8 cellular contexts compared by ENCODE assay signal in genomic region chr11:134050541-134051383, GRCh38. TPM values are rescaled to one million over a fixed set of nuclear protein-coding genes. Genes with fewer than 3 reads are reported as not detected.
DNase-seq lines count a peak whose midpoint lies in the region; ATAC-seq and TF ChIP-seq lines count a peak whose summit lies in the region.

No MANE protein-coding gene starts in this region.

- no peaks in the 10 kb centered on the region for H3F3A ChIP-seq in PC-3 (ENCODE audit: low read length, unreplicated experiment)

- H3K36me3 ChIP-seq in HUES6 (ENCODE audit: control insufficient read depth, insufficient read depth, low read length): no peaks in the 10 kb centered on the region
- no peaks in the 10 kb centered on the region for H3K36me3 ChIP-seq in PC-3 (ENCODE audit: low read depth, low read length)
- H3K36me3 ChIP-seq in neuron (ENCODE audit: insufficient read depth, low read length): no peaks in the 10 kb centered on the region

- H3K36me3 Mint-ChIP-seq in Calu3 (ENCODE audit: insufficient read depth, unreplicated experiment): no peaks in the 10 kb centered on the region

- H4K20me1 ChIP-seq in PC-3 (ENCODE audit: low read length): no peaks in the 10 kb centered on the region

- H3K4me1 ChIP-seq in HUES6 (ENCODE audit: control insufficient read depth, insufficient read depth, low read length): peaks cover 56% of the 10 kb centered on the region
- H3K4me1 ChIP-seq in PC-3 (ENCODE audit: insufficient read depth, low read length): peaks cover 11% of the 10 kb centered on the region
- peaks cover 17% of the 10 kb centered on the region for H3K4me1 ChIP-seq in neuron (ENCODE audit: insufficient read depth, low read length)

- H3K4me3 ChIP-seq in HUES6 (ENCODE audit: low read depth, low read length) (peak overlapping the region; percentile 55), PC-3 (ENCODE audit: low read length) (no peak overlapping the region), fibroblast of mammary gland (ENCODE audit: control insufficient read depth, low read depth, low read length) (peak overlapping the region; percentile 31), neuron (ENCODE audit: low read length) (peak overlapping the region; percentile 14)

- H3K9me3 Mint-ChIP-seq in Calu3 (ENCODE audit: low read depth, unreplicated experiment): no peaks in the 10 kb centered on the region

- H3K27me3 ChIP-seq in HUES6 (ENCODE audit: control insufficient read depth, insufficient read depth, low read length) (peaks cover 8% of the 10 kb centered on the region; the same call in 1 of the 2 replicates), PC-3 (ENCODE audit: low read length) (peaks cover 22% of the 10 kb centered on the region; the same call in 1 of the 2 replicates), neuron (ENCODE audit: insufficient read depth, low read length) (peaks cover 5% of the 10 kb centered on the region)

- H3K79me2 ChIP-seq in PC-3 (ENCODE audit: low read length): no peaks in the 10 kb centered on the region

- H3K9me3 ChIP-seq in HUES6 (ENCODE audit: control insufficient read depth, insufficient read depth, low read depth, low read length) (no peaks in the 10 kb centered on the region), PC-3 (ENCODE audit: low read length) (no peaks in the 10 kb centered on the region), neuron (ENCODE audit: low read length) (no peaks in the 10 kb centered on the region)

- H3K4me1 Mint-ChIP-seq in Calu3 (ENCODE audit: low read depth, unreplicated experiment): no peaks in the 10 kb centered on the region

- no peak overlapping the region for H3K27ac Mint-ChIP-seq in Calu3 (ENCODE audit: unreplicated experiment)

- DNase-seq in Calu3 (peak; percentile 64), PC-3 (peak; percentile 72), activated T-helper 1 cell treated with Interleukin-2 at 50 U/mL for 16 hours (ENCODE audit: low read depth) (peak; percentile 59), fibroblast of mammary gland (ENCODE audit: low read depth) (peak; percentile 57), substantia nigra (lab: John Stamatoyannopoulos, UW) (peak in 43 of 49 donors; percentile 24 to 83 (median 66))

- peak; percentile 73 for TF ChIP-seq CTCF in Calu3 (IDR thresholded peaks at IDR 0.05; ENCODE audit: unreplicated experiment)
- TF ChIP-seq CTCF in PC-3 (conservative IDR thresholded peaks at IDR 0.05; ENCODE audit: low read depth, low read length): peak; percentile 94
- peak; percentile 78 for TF ChIP-seq CTCF in fibroblast of mammary gland (conservative IDR thresholded peaks at IDR 0.05; ENCODE audit: control insufficient read depth, insufficient read depth, low read depth, low read length)

- no peak overlapping the region for H3K4me3 Mint-ChIP-seq in Calu3 (ENCODE audit: low read depth, unreplicated experiment)

- no peaks in the 10 kb centered on the region for H3K9me2 ChIP-seq in PC-3 (replicated peaks; ENCODE audit: low read length)

- peak overlapping the region; percentile 49; the same call in 1 of the 2 replicates for H3K4me2 ChIP-seq in PC-3 (ENCODE audit: low read length)

- peak overlapping the region; percentile 41; the same call in 1 of the 2 replicates for H2AFZ ChIP-seq in PC-3 (ENCODE audit: low read length)
- H2AFZ ChIP-seq in neuron (ENCODE audit: low read depth, low read length): no peak overlapping the region

- H3K27ac ChIP-seq in HUES6 (ENCODE audit: low read depth, low read length): no peak overlapping the region
- H3K27ac ChIP-seq in PC-3 (ENCODE audit: low read length): no peak overlapping the region
- H3K27ac ChIP-seq in substantia nigra (ENCODE audit: low read depth, low read length, poor library complexity, severe bottlenecking): no peak overlapping the region

- BruUV-seq in Calu3 (replicated peaks; lab: Mats Ljungman, UMichigan) (no TSS peak), PC-3 (replicated peaks; lab: Mats Ljungman, UMichigan) (no TSS peak)

- ATAC-seq in GM21390 (IDR thresholded peaks at IDR 0.05; ENCODE audit: unreplicated experiment) (peak; percentile 92), PC-3 (peak; percentile 86)

- H3K9ac ChIP-seq in HUES6 (ENCODE audit: low read length): no peak overlapping the region
- H3K9ac ChIP-seq in PC-3 (ENCODE audit: low read length): no peak overlapping the region

- intact Hi-C loops in Calu3 (cut with micrococcal nuclease; ENCODE audit: unreplicated experiment): loop anchor here (1.0 kb wide), 2 partner anchors 48 to 89 kb away; no protein-coding TSS in a partner anchor
- intact Hi-C loops in PC-3 (cut with micrococcal nuclease): loop anchor here (1.0 kb wide), 2 partner anchors 48 to 89 kb away; no protein-coding TSS in a partner anchor

- POLR2A ChIA-PET in PC-3 (lab: Charles Lee; ENCODE audit: unreplicated experiment): no interaction called here

- H3K27me3 Mint-ChIP-seq in Calu3 (ENCODE audit: unreplicated experiment): peaks cover 39% of the 10 kb centered on the region

- CTCF ChIA-PET in Calu3 (lab: Charles Lee) (interaction anchor here (0.7 to 1.6 kb wide), 6 partner anchors 12 to 123 kb away, joined by 3 to 19 read pairs (median 5); no protein-coding TSS in a partner anchor), PC-3 (lab: Charles Lee) (interaction anchor here (0.6 to 1.6 kb wide), 4 partner anchors 25 to 123 kb away, joined by 3 to 13 read pairs (median 4); no protein-coding TSS in a partner anchor)

RNA-seq across cellular contexts. Expression of gene JAM3, which starts 18.1 kb away (rescaled TPM):
- total RNA-seq in Calu3 (2022): 0.22 TPM in 1 of 2 replicates, not detected in the other
- 1.6 and 3.1 TPM in 2 replicates for total RNA-seq in PC-3 (2014; rRNA removed)
